Comparison of ENCODE assay signal across 1 cellular context in genomic region chr15:29133321-29133720, GRCh38.
TF ChIP-seq lines count a peak whose summit lies in the region.

No MANE protein-coding gene starts in this region.

TF ChIP-seq in SK-N-SH, 30 proteins besides CTCF, POLR2A, EP300 and RAD21 (continued from another document):
- no peak for TF ChIP-seq IRF3 (IDR thresholded peaks at IDR 0.05; ENCODE audit: low read depth, low read length)
- no peak for TF ChIP-seq JUND (IDR thresholded peaks at IDR 0.05)
TF ChIP-seq in SK-N-SH: peak in this region for 0.
